8 cellular contexts compared by ENCODE assay signal in genomic region chr4:109434007-109434792, GRCh38. TPM values are rescaled to one million over a fixed set of nuclear protein-coding genes. Genes with fewer than 3 reads are reported as not detected.
DNase-seq lines count a peak whose midpoint lies in the region; ATAC-seq and TF ChIP-seq lines count a peak whose summit lies in the region.

No MANE protein-coding gene starts in this region.

- peak; percentile 40 for ATAC-seq in GM21423 (IDR thresholded peaks at IDR 0.05; ENCODE audit: unreplicated experiment)
- peak; percentile 31 for ATAC-seq in thoracic aorta (ENCODE audit: insufficient number of reproducible peaks, low FRiP score, low read depth)

- H3K9me3 Mint-ChIP-seq in activated CD4-positive, alpha-beta T cell treated with anti-CD3 and anti-CD28 coated beads, Interleukin-2, amount 10 ng/mL, durations not matched to agents 7 days and 5 days, result no peaks in the 10 kb centered on the region
- H3K9me3 Mint-ChIP-seq in endodermal cell, result no peaks in the 10 kb centered on the region

- H3K4me1 Mint-ChIP-seq in activated CD4-positive, alpha-beta T cell treated with anti-CD3 and anti-CD28 coated beads, Interleukin-2, amount 10 ng/mL, durations not matched to agents 7 days and 5 days, result peaks cover 58% of the 10 kb centered on the region
- H3K4me1 Mint-ChIP-seq in endodermal cell, result peaks cover 51% of the 10 kb centered on the region

- H3K27me3 Mint-ChIP-seq in activated CD4-positive, alpha-beta T cell treated with anti-CD3 and anti-CD28 coated beads, Interleukin-2, amount 10 ng/mL, durations not matched to agents 7 days and 5 days, result no peaks in the 10 kb centered on the region
- H3K27me3 Mint-ChIP-seq in endodermal cell (ENCODE audit: insufficient read depth), result no peaks in the 10 kb centered on the region

- peaks cover 9% of the 10 kb centered on the region for H3K36me3 ChIP-seq in endodermal cell (ENCODE audit: control insufficient read depth, insufficient read depth, low read length)
- H3K36me3 ChIP-seq in mesodermal cell (ENCODE audit: control insufficient read depth, insufficient read depth, low read length), result peaks cover 17% of the 10 kb centered on the region
- no peaks in the 10 kb centered on the region for H3K36me3 ChIP-seq in thoracic aorta

- CTCF ChIA-PET in activated CD4-positive, alpha-beta T cell treated with anti-CD3 and anti-CD28 coated beads, Interleukin-2, amount 10 ng/mL, durations not matched to agents 7 days and 5 days (lab: Charles Lee), result interaction anchor here (0.6 to 2.1 kb wide), 26 partner anchors 8 to 535 kb away, joined by 3 to 13 read pairs (median 4); partner anchors contain the start of gene CASP6

- peak overlapping the region; percentile 80 for H3K27ac Mint-ChIP-seq in activated CD4-positive, alpha-beta T cell treated with anti-CD3 and anti-CD28 coated beads, Interleukin-2, amount 10 ng/mL, durations not matched to agents 7 days and 5 days
- H3K27ac Mint-ChIP-seq in endodermal cell, result peak overlapping the region; percentile 78

- H3K36me3 Mint-ChIP-seq in activated CD4-positive, alpha-beta T cell treated with anti-CD3 and anti-CD28 coated beads, Interleukin-2, amount 10 ng/mL, durations not matched to agents 7 days and 5 days (ENCODE audit: low read depth), result peaks cover 18% of the 10 kb centered on the region
- peaks cover 10% of the 10 kb centered on the region for H3K36me3 Mint-ChIP-seq in endodermal cell (ENCODE audit: low read depth)

- POLR2A ChIA-PET in activated CD4-positive, alpha-beta T cell treated with anti-CD3 and anti-CD28 coated beads, Interleukin-2, amount 10 ng/mL, durations not matched to agents 7 days and 5 days (lab: Charles Lee), result no interaction called here

- H3K27me3 ChIP-seq in endodermal cell (ENCODE audit: control insufficient read depth, insufficient read depth, low read length, poor library complexity, severe bottlenecking) (no peaks in the 10 kb centered on the region), thoracic aorta (replicated peaks; ENCODE audit: insufficient read depth) (no peaks in the 10 kb centered on the region)

- H3K9me3 ChIP-seq in endodermal cell (ENCODE audit: control insufficient read depth, low read length) (no peaks in the 10 kb centered on the region), mesodermal cell (ENCODE audit: control insufficient read depth, low read length) (no peaks in the 10 kb centered on the region), thoracic aorta (no peaks in the 10 kb centered on the region)

- TF ChIP-seq CTCF in endodermal cell (conservative IDR thresholded peaks at IDR 0.05), result no peak
- TF ChIP-seq CTCF in thoracic aorta (IDR thresholded peaks at IDR 0.05), result no peak

- peak overlapping the region; percentile 85 for H3K9ac ChIP-seq in endodermal cell (ENCODE audit: extremely low read depth, low read length, poor library complexity, severe bottlenecking)

- DNase-seq in Daoy (ENCODE audit: low read depth) (peak; percentile 11), HT-29 (ENCODE audit: low spot score) (peak; percentile 39), endodermal cell (peak; percentile 69), thoracic aorta (ENCODE audit: low spot score) (no peak), SIG-M5 treated with dmso at 0.1 percent for 504 hours (lab: John Stamatoyannopoulos, UW; ENCODE audit: unreplicated experiment) (no peak)
- peak; percentile 20 for DNase-seq in activated CD4-positive, alpha-beta T cell treated with anti-CD3 and anti-CD28 coated beads, Interleukin-2, amount 10 ng/mL, durations not matched to agents 7 days and 5 days

- H3K27ac ChIP-seq in endodermal cell (ENCODE audit: low read depth, low read length) (no peak overlapping the region), mesodermal cell (ENCODE audit: low read depth, low read length, severe bottlenecking) (peak overlapping the region; percentile 90), thoracic aorta (peak overlapping the region; percentile 89 to 93)

- 0 to 1% methylated on average over 15 to 65 of the region's 65 CpGs for WGBS in endodermal cell (ENCODE audit: insufficient coverage in 1 of 2, insufficient read length in 1 of 2), 2 experiments
- 0 to 1% methylated on average over 45 to 50 of the region's 65 CpGs for WGBS in mesodermal cell (ENCODE audit: insufficient coverage in 2 of 2), 2 experiments

- H3K4me3 ChIP-seq in endodermal cell (ENCODE audit: low read length) (peak overlapping the region; percentile 99), mesodermal cell (ENCODE audit: extremely low read depth, insufficient read depth, low read length, poor library complexity, severe bottlenecking) (peak overlapping the region; percentile 74), thoracic aorta (peak overlapping the region; percentile 83)

- H3K4me3 Mint-ChIP-seq in activated CD4-positive, alpha-beta T cell treated with anti-CD3 and anti-CD28 coated beads, Interleukin-2, amount 10 ng/mL, durations not matched to agents 7 days and 5 days, result peak overlapping the region; percentile 79
- H3K4me3 Mint-ChIP-seq in endodermal cell, result peak overlapping the region; percentile 84

- peaks cover 3% of the 10 kb centered on the region for H3K4me1 ChIP-seq in endodermal cell (ENCODE audit: control insufficient read depth, insufficient read depth, low read length)
- H3K4me1 ChIP-seq in mesodermal cell (ENCODE audit: control insufficient read depth, insufficient read depth, low read length, poor library complexity, severe bottlenecking), result peaks cover 4% of the 10 kb centered on the region
- H3K4me1 ChIP-seq in thoracic aorta (ENCODE audit: control insufficient read depth in 1 of 2, low read depth in 2 of 2), result peaks cover 17 to 40% of the 10 kb centered on the region in 2 donors

RNA-seq across cellular contexts. Expression of gene SEC24B, which starts 0.6 kb away (rescaled TPM):
- total RNA-seq in Daoy (2014; rRNA removed; shearing (Covaris generic)), result 4.9 and 7.0 TPM in 2 replicates
- total RNA-seq in HT-29 (2014; rRNA removed; shearing (Covaris generic)), result 8.9 and 10.1 TPM in 2 replicates
- 10 to 100 TPM; 24.9 to 31.3 TPM for total RNA-seq in activated CD4-positive, alpha-beta T cell treated with anti-CD3 and anti-CD28 coated beads, Interleukin-2, amount 10 ng/mL, durations not matched to agents 7 days and 5 days
- 10 to 100 TPM; 42.5 to 48.6 TPM for total RNA-seq in endodermal cell
- polyA plus RNA-seq in endodermal cell (2013, experiment 1 of 2), result 36.3 TPM
- 34.6 TPM for polyA plus RNA-seq in endodermal cell (2013, experiment 2 of 2)
- polyA plus RNA-seq in mesodermal cell (2013, experiment 1 of 2), result 43.1 TPM
- polyA plus RNA-seq in mesodermal cell (2013, experiment 2 of 2), result 39.0 TPM
- total RNA-seq in thoracic aorta, result 10 to 100 TPM; 27.2 to 39.1 TPM

Comparison
In these comparisons a context has a peak if more than half of its experiments do, and no peak if none do; other contexts are left out.
1. DNase-seq: peak in Daoy (single experiment), HT-29 (single experiment), activated CD4-positive, alpha-beta T cell treated with anti-CD3 and anti-CD28 coated beads, Interleukin-2, amount 10 ng/mL, durations not matched to agents 7 days and 5 days (single experiment) and endodermal cell (single experiment); none in thoracic aorta (single experiment) and SIG-M5 treated with dmso at 0.1 percent for 504 hours (single experiment).
2. Peak in every context shown above with its lines, with median percentiles within 50 percentile points of each other: H3K4me3 ChIP-seq.